ENCODE assay signal across 21 cellular contexts in genomic region chr1:76293831-76294230, GRCh38.
A peak's percentile ranks its signal among the peaks of the same experiment; 100 is the strongest.
DNase-seq lines count a peak whose midpoint lies in the region; ATAC-seq and TF ChIP-seq lines count a peak whose summit lies in the region.
"Had no signal": no experiment of that assay in that cellular context is flagged by ENCODE, and none has a peak within 500 bp of the region (broad histone marks: within the 10 kb centered on the region; RNA-seq: fewer than 3 reads in every experiment).

No MANE protein-coding gene starts in this region.

- ATAC-seq in memory B cell (ENCODE audit: low read depth): no peak
- no peak for ATAC-seq in HG02981 (IDR thresholded peaks at IDR 0.05; ENCODE audit: unreplicated experiment)
- ATAC-seq: lower lobe of right lung, SK-N-SH treated with all-trans-retinoic acid at 6 μM for 48 hours had no signal

- CTCF ChIA-PET in activated CD4-positive, alpha-beta T cell treated with anti-CD3 and anti-CD28 coated beads, Interleukin-2, amount 10 ng/mL, durations not matched to agents 7 days and 5 days (lab: Charles Lee): interaction anchor here (1.0 to 1.7 kb wide), 3 partner anchors 20 to 25 kb away, joined by 4 to 8 read pairs (median 4); no protein-coding TSS in a partner anchor
- CTCF ChIA-PET in CD4-positive, alpha-beta memory T cell (lab: Charles Lee; ENCODE audit: partially characterized antibody): interaction anchor here (1.1 kb wide), 2 partner anchors 39 to 139 kb away, joined by 3 to 4 read pairs; no protein-coding TSS in a partner anchor

- intact Hi-C loops in CD4-positive, alpha-beta memory T cell (cut with micrococcal nuclease): loop anchor here (10.0 kb wide), 1 partner anchor 139 kb away; no protein-coding TSS in a partner anchor

- no peak overlapping the region for H3K27ac ChIP-seq in CD4-positive, alpha-beta memory T cell (ENCODE audit: low read depth, low read length)
- peak overlapping the region; percentile 92 for H3K27ac ChIP-seq in SU-DHL-6 (ENCODE audit: low read depth, low read length)
- H3K27ac ChIP-seq: lower lobe of right lung, neutrophil, vagina had no signal

- no peaks in the 10 kb centered on the region for H3K27me3 ChIP-seq in CD4-positive, alpha-beta memory T cell (ENCODE audit: insufficient read depth, low read length)
- H3K27me3 ChIP-seq in SU-DHL-6 (ENCODE audit: low read length): no peaks in the 10 kb centered on the region
- H3K27me3 ChIP-seq: neutrophil, vagina had no signal

- H2AFZ ChIP-seq in SU-DHL-6 (ENCODE audit: low read depth, low read length, severe bottlenecking): peak overlapping the region; percentile 49

- no peak overlapping the region for H3K4me3 Mint-ChIP-seq in activated CD4-positive, alpha-beta T cell treated with anti-CD3 and anti-CD28 coated beads, Interleukin-2, amount 10 ng/mL, durations not matched to agents 7 days and 5 days
- H3K4me3 Mint-ChIP-seq in CD4-positive, alpha-beta memory T cell: peak overlapping the region in 4 of 8 donors; percentile 27 to 49 (median 39)
- H3K4me3 Mint-ChIP-seq in memory B cell (no peak overlapping the region), endothelial cell (ENCODE audit: unreplicated experiment) (no peak overlapping the region)
- H3K4me3 Mint-ChIP-seq: H9; stimulated activated effector memory CD8-positive, alpha-beta T cell treated with anti-CD3 and anti-CD28 coated beads, Interleukin-12 subunit alpha, Interleukin-12 subunit beta, amount 100 ng/mL, for 72 hours had no signal

- peaks cover 69% of the 10 kb centered on the region for H3K4me1 Mint-ChIP-seq in activated CD4-positive, alpha-beta T cell treated with anti-CD3 and anti-CD28 coated beads, Interleukin-2, amount 10 ng/mL, durations not matched to agents 7 days and 5 days
- H3K4me1 Mint-ChIP-seq in CD4-positive, alpha-beta memory T cell: peaks cover 36 to 69% (median 56%) of the 10 kb centered on the region in 4 donors
- H3K4me1 Mint-ChIP-seq in memory B cell (peaks cover 17% of the 10 kb centered on the region), endothelial cell (ENCODE audit: unreplicated experiment) (peaks cover 27% of the 10 kb centered on the region)

- H4K20me1 ChIP-seq in SU-DHL-6 (ENCODE audit: low read depth, low read length): no peaks in the 10 kb centered on the region

- TF ChIP-seq CTCF in SU-DHL-6 (IDR thresholded peaks at IDR 0.05; ENCODE audit: insufficient read depth, low read length, poor library complexity, severe bottlenecking) (no peak), endothelial cell (IDR thresholded peaks at IDR 0.05; ENCODE audit: unreplicated experiment) (no peak)

- no peaks in the 10 kb centered on the region for H3K9me3 ChIP-seq in CD4-positive, alpha-beta memory T cell (ENCODE audit: control insufficient read depth in 1 of 2, low read length in 2 of 2)
- no peaks in the 10 kb centered on the region for H3K9me3 ChIP-seq in SU-DHL-6 (ENCODE audit: insufficient read depth, low read length)
- H3K9me3 ChIP-seq: lower lobe of right lung, neutrophil, vagina had no signal

- H3F3A ChIP-seq in SU-DHL-6 (ENCODE audit: insufficient read depth): peaks cover 16% of the 10 kb centered on the region; the same call in 1 of the 2 replicates

- peak overlapping the region; percentile 42 for H3K9ac ChIP-seq in SU-DHL-6 (ENCODE audit: low read length)

- peak overlapping the region; percentile 51 for H3K27ac Mint-ChIP-seq in activated CD4-positive, alpha-beta T cell treated with anti-CD3 and anti-CD28 coated beads, Interleukin-2, amount 10 ng/mL, durations not matched to agents 7 days and 5 days
- H3K27ac Mint-ChIP-seq in CD4-positive, alpha-beta memory T cell: peak overlapping the region; percentile 39 to 82 (median 59)
- H3K27ac Mint-ChIP-seq in memory B cell (peak overlapping the region; percentile 70), endothelial cell (ENCODE audit: unreplicated experiment) (no peak overlapping the region)
- H3K27ac Mint-ChIP-seq: stimulated activated effector memory CD8-positive, alpha-beta T cell treated with anti-CD3 and anti-CD28 coated beads, Interleukin-12 subunit alpha, Interleukin-12 subunit beta, amount 100 ng/mL, for 72 hours had no signal

- H3K36me3 Mint-ChIP-seq in activated CD4-positive, alpha-beta T cell treated with anti-CD3 and anti-CD28 coated beads, Interleukin-2, amount 10 ng/mL, durations not matched to agents 7 days and 5 days (ENCODE audit: low read depth): no peaks in the 10 kb centered on the region
- H3K36me3 Mint-ChIP-seq in CD4-positive, alpha-beta memory T cell: no peaks in the 10 kb centered on the region
- no peaks in the 10 kb centered on the region for H3K36me3 Mint-ChIP-seq in memory B cell
- no peaks in the 10 kb centered on the region for H3K36me3 Mint-ChIP-seq in endothelial cell (ENCODE audit: low read depth, unreplicated experiment)
- H3K36me3 Mint-ChIP-seq: brain; stimulated activated effector memory CD8-positive, alpha-beta T cell treated with anti-CD3 and anti-CD28 coated beads, Interleukin-12 subunit alpha, Interleukin-12 subunit beta, amount 100 ng/mL, for 72 hours had no signal

- no peaks in the 10 kb centered on the region for H3K9me2 ChIP-seq in SU-DHL-6 (replicated peaks; ENCODE audit: insufficient read depth, low read length)

- H3K27me3 Mint-ChIP-seq in activated CD4-positive, alpha-beta T cell treated with anti-CD3 and anti-CD28 coated beads, Interleukin-2, amount 10 ng/mL, durations not matched to agents 7 days and 5 days: no peaks in the 10 kb centered on the region
- H3K27me3 Mint-ChIP-seq in CD4-positive, alpha-beta memory T cell: no peaks in the 10 kb centered on the region
- peaks cover 3% of the 10 kb centered on the region for H3K27me3 Mint-ChIP-seq in memory B cell
- H3K27me3 Mint-ChIP-seq in endothelial cell (ENCODE audit: unreplicated experiment): no peaks in the 10 kb centered on the region
- H3K27me3 Mint-ChIP-seq: brain had no signal

- H3K4me3 ChIP-seq in CD4-positive, alpha-beta memory T cell (ENCODE audit: low read length in 2 of 2): peak overlapping the region in 1 of 2 donors; percentile 10
- peak overlapping the region; percentile 24 for H3K4me3 ChIP-seq in SU-DHL-6 (ENCODE audit: insufficient read depth, low read length, poor library complexity, severe bottlenecking)
- H3K4me3 ChIP-seq: lower lobe of right lung, skin epidermis, vagina had no signal

- H3K4me1 ChIP-seq in CD4-positive, alpha-beta memory T cell (ENCODE audit: insufficient read depth, low read length): peaks cover 87% of the 10 kb centered on the region
- H3K4me1 ChIP-seq: lower lobe of right lung, vagina had no signal

- DNase-seq in activated CD4-positive, alpha-beta T cell treated with anti-CD3 and anti-CD28 coated beads, Interleukin-2, amount 10 ng/mL, durations not matched to agents 7 days and 5 days: no peak
- no peak for DNase-seq in activated CD4-positive, alpha-beta T cell treated with anti-CD3 and anti-CD28 coated beads, Interleukin-2, amount 50 U/mL, for 4 hours
- no peak for DNase-seq in CD4-positive, alpha-beta memory T cell
- DNase-seq in memory B cell (ENCODE audit: low spot score in 2 of 2) (no peak), nucleus accumbens (lab: John Stamatoyannopoulos, UW) (no peak), endothelial cell (ENCODE audit: low spot score) (no peak)
- DNase-seq: C1 segment of cervical spinal cord; DMS 273 treated with DMSO at 0.1 percent for 48 hours; effector memory CD4-positive, alpha-beta T cell; H9; lower lobe of right lung; NCI-H524; stimulated activated CD4-positive, alpha-beta T cell treated with anti-CD3 and anti-CD28 coated beads, Interleukin-2, amount 100 ng/mL, for 24 hours had no signal

- H3K36me3 ChIP-seq in CD4-positive, alpha-beta memory T cell (ENCODE audit: insufficient read depth, low read length): no peaks in the 10 kb centered on the region
- H3K36me3 ChIP-seq in SU-DHL-6 (ENCODE audit: low read length): no peaks in the 10 kb centered on the region
- H3K36me3 ChIP-seq: lower lobe of right lung, neutrophil, vagina had no signal

- no peaks in the 10 kb centered on the region for H3K79me2 ChIP-seq in SU-DHL-6 (ENCODE audit: insufficient read depth, low read length)

- H3K4me2 ChIP-seq in SU-DHL-6 (ENCODE audit: low read depth, low read length, poor library complexity, severe bottlenecking): peak overlapping the region; percentile 69

- POLR2A ChIA-PET in activated CD4-positive, alpha-beta T cell treated with anti-CD3 and anti-CD28 coated beads, Interleukin-2, amount 10 ng/mL, durations not matched to agents 7 days and 5 days (lab: Charles Lee): interaction anchor here (0.5 kb wide), 1 partner anchor 32 kb away, joined by 3 read pairs; no protein-coding TSS in a partner anchor
- POLR2A ChIA-PET in CD4-positive, alpha-beta memory T cell (lab: Charles Lee; ENCODE audit: partially characterized antibody): interaction anchor here (1.2 to 1.8 kb wide), 3 partner anchors 9 to 24 kb away, joined by 3 to 15 read pairs (median 4); no protein-coding TSS in a partner anchor

- H3K9me3 Mint-ChIP-seq in activated CD4-positive, alpha-beta T cell treated with anti-CD3 and anti-CD28 coated beads, Interleukin-2, amount 10 ng/mL, durations not matched to agents 7 days and 5 days: peaks cover 3% of the 10 kb centered on the region
- no peaks in the 10 kb centered on the region for H3K9me3 Mint-ChIP-seq in CD4-positive, alpha-beta memory T cell
- H3K9me3 Mint-ChIP-seq in memory B cell: no peaks in the 10 kb centered on the region
- H3K9me3 Mint-ChIP-seq in endothelial cell (ENCODE audit: unreplicated experiment): no peaks in the 10 kb centered on the region
- H3K9me3 Mint-ChIP-seq: H9; stimulated activated effector memory CD8-positive, alpha-beta T cell treated with anti-CD3 and anti-CD28 coated beads, Interleukin-12 subunit alpha, Interleukin-12 subunit beta, amount 100 ng/mL, for 72 hours had no signal
